18 cellular contexts compared by ENCODE assay signal in the genomic region with DNA sequence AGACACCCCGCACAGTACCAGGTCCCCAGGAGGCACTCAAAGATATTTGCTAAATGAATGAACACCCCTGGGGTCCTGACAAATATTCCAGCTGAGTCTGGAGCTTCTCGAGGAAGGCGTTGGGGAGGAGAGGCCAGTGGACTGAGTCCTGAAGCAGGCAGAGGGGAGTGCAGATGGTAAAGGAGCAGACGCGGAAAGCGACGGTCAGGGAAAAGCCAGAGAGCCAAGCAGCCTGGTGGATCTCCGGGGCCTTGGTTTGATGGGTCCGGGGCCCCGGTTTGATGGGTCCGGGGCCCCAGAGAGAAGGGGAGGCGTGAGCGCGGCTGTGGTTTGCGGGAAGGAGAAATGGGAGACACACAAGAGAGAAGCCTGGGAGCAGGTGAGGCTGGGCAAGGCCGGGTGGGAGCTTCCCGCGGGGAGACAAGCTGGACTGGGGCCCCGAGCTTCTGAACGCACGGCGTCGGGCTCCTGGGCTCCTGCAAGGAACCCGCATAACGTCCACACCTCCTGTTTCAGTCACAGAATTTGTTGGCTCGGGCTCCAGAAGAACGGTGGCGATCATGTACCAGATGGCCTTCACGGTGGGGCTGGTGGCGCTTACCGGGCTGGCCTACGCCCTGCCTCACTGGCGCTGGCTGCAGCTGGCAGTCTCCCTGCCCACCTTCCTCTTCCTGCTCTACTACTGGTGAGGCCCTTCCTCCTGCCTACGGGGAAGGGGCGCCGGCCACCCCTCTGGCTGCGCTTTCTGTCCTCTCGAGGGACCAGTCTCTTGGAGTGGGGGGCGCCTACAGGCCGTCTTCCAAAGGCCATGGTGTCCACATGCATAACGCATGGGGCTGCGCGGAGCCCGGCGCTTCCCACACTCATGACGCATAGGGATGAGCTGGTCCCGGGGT. TPM values are rescaled to one million over a fixed set of nuclear protein-coding genes. Genes with fewer than 3 reads are reported as not detected.
A peak's percentile ranks its signal among the peaks of the same experiment; 100 is the strongest.
DNase-seq lines count a peak whose midpoint lies in the region; ATAC-seq and TF ChIP-seq lines count a peak whose summit lies in the region.
"Had no signal": no experiment of that assay in that cellular context is flagged by ENCODE, and none has a peak within 500 bp of the region (broad histone marks: within the 10 kb centered on the region; RNA-seq: fewer than 3 reads in every experiment).

No MANE protein-coding gene starts in this region.

- H3K36me3 ChIP-seq in left ventricle myocardium inferior (no peaks in the 10 kb centered on the region), HUES6 (ENCODE audit: control insufficient read depth, insufficient read depth, low read length) (no peaks in the 10 kb centered on the region), upper lobe of right lung (no peaks in the 10 kb centered on the region)

- intact Hi-C loops in cardiac septum (cut with DNase I) (no loop called here), left ventricle myocardium inferior (cut with micrococcal nuclease) (loop anchor here (10.0 kb wide), 1 partner anchor 321 kb away; no protein-coding TSS in a partner anchor), upper lobe of right lung (cut with DNase I) (loop anchor here (10.0 kb wide), 1 partner anchor 321 kb away; no protein-coding TSS in a partner anchor)

- TF ChIP-seq CTCF in left ventricle myocardium inferior (IDR thresholded peaks at IDR 0.05; ENCODE audit: borderline replicate concordance): no peak
- no peak for TF ChIP-seq CTCF in foreskin keratinocyte (conservative IDR thresholded peaks at IDR 0.05)
- TF ChIP-seq CTCF in upper lobe of right lung (IDR thresholded peaks at IDR 0.05): no peak

- H3K9ac ChIP-seq in HUES6 (ENCODE audit: low read length): no peak overlapping the region
- H3K9ac ChIP-seq: GM23248 had no signal

- no peak overlapping the region for H3K27ac ChIP-seq in left ventricle myocardium inferior (replicated peaks)
- no peak overlapping the region for H3K27ac ChIP-seq in HUES6 (ENCODE audit: low read depth, low read length)
- peak overlapping the region; percentile 66 for H3K27ac ChIP-seq in foreskin keratinocyte
- H3K27ac ChIP-seq in upper lobe of right lung: no peak overlapping the region
- H3K27ac ChIP-seq: GM23248, PC-9 had no signal

- DNase-seq in cardiac septum (ENCODE audit: low spot score) (peak; percentile 72), left ventricle myocardium inferior (no peak), foreskin keratinocyte (no peak), upper lobe of right lung (peak; percentile 51), dedifferentiated amniotic fluid mesenchymal stem cell (ENCODE audit: extremely low spot score) (no peak), ecto neural progenitor cell (ENCODE audit: low spot score) (no peak)
- DNase-seq: ACHN; CD4-positive, alpha-beta memory T cell; DMS79; MM.1S; NCI-H1105; NCI-H187; NCI-H446; NCI-H748 treated with DMSO at 0.1 percent for 48 hours; PC-9 had no signal

- H3K4me1 ChIP-seq in left ventricle myocardium inferior: peaks cover 4% of the 10 kb centered on the region
- H3K4me1 ChIP-seq in HUES6 (ENCODE audit: control insufficient read depth, insufficient read depth, low read length): peaks cover 29% of the 10 kb centered on the region
- peaks cover 9% of the 10 kb centered on the region for H3K4me1 ChIP-seq in foreskin keratinocyte
- H3K4me1 ChIP-seq in upper lobe of right lung: no peaks in the 10 kb centered on the region

- no peak overlapping the region for H3K4me3 ChIP-seq in left ventricle myocardium inferior
- peak overlapping the region; percentile 25; the same call in 1 of the 2 replicates for H3K4me3 ChIP-seq in HUES6 (ENCODE audit: low read depth, low read length)
- no peak overlapping the region for H3K4me3 ChIP-seq in upper lobe of right lung
- H3K4me3 ChIP-seq: GM23248, PC-9 had no signal

- peak; percentile 14 for ATAC-seq in foreskin keratinocyte
- no peak for ATAC-seq in upper lobe of right lung
- ATAC-seq in GM19452 (IDR thresholded peaks at IDR 0.05; ENCODE audit: unreplicated experiment): no peak

- H3K9me3 ChIP-seq in left ventricle myocardium inferior (replicated peaks): no peaks in the 10 kb centered on the region
- no peaks in the 10 kb centered on the region for H3K9me3 ChIP-seq in HUES6 (ENCODE audit: control insufficient read depth, insufficient read depth, low read depth, low read length)
- H3K9me3 ChIP-seq in upper lobe of right lung: no peaks in the 10 kb centered on the region

- H3K27me3 ChIP-seq in left ventricle myocardium inferior (ENCODE audit: low read depth) (no peaks in the 10 kb centered on the region), HUES6 (ENCODE audit: control insufficient read depth, insufficient read depth, low read length) (peaks cover 71% of the 10 kb centered on the region), foreskin keratinocyte (no peaks in the 10 kb centered on the region), upper lobe of right lung (no peaks in the 10 kb centered on the region)

RNA-seq across cellular contexts. Expression of a gene that starts 12.1 kb away (rescaled TPM):
- total RNA-seq in cardiac septum: not detected
- 0.27 TPM for total RNA-seq in left ventricle myocardium inferior
- 0.14 and 0.60 TPM in 2 replicates for total RNA-seq in foreskin keratinocyte
- 0.15 and 0.60 TPM in 2 replicates for polyA plus RNA-seq in foreskin keratinocyte
- 2.7 TPM for total RNA-seq in upper lobe of right lung
- total RNA-seq: GM23248, PC-9 had no signal
- polyA plus RNA-seq: GM23248 had no signal

Comparison
In these comparisons a context has a peak if more than half of its experiments do, and no peak if none do; other contexts are left out.
1. DNase-seq: peak in cardiac septum (single experiment) and upper lobe of right lung (single experiment); none in left ventricle myocardium inferior (single experiment), foreskin keratinocyte (0 of 2), dedifferentiated amniotic fluid mesenchymal stem cell (single experiment) and ecto neural progenitor cell (single experiment).